ENCODE assay signal across 20 cellular contexts in the genomic region with DNA sequence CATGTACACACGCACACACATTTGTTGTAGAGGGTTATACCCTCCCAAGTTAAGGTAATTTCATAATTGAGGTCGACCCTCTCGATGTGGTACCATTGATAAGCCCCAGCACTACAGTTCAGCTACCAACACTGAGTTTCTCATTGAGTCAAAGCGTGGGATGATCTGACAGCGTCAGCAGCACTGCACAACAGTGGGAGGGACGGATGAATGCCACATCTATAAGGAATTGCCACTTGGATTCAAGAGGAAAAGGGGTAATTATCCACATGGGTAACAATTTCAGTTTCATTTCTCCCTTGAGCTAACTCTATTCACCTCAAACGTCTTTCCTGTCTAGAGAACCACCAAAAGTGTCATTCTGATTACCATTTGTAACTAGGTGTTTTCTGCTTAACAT.
"Had no signal": no experiment of that assay in that cellular context is flagged by ENCODE, and none has a peak within 500 bp of the region (broad histone marks: within the 10 kb centered on the region; RNA-seq: fewer than 3 reads in every experiment).

No MANE protein-coding gene starts in this region.

- DNase-seq: activated B cell treated with CpG ODN at 0.5 μM for 24 hours; activated CD4-positive, alpha-beta T cell treated with anti-CD3 and anti-CD28 coated beads for 4 hours; activated CD4-positive, alpha-beta T cell treated with anti-CD3 and anti-CD28 coated beads, Interleukin-2, amount 50 U/mL, for 48 hours; activated CD8-positive, alpha-beta memory T cell treated with anti-CD3 and anti-CD28 coated beads, Interleukin-2, amount 50 U/mL, for 48 hours; activated naive CD4-positive, alpha-beta T cell; activated T-cell treated with anti-CD3 and anti-CD28 coated beads, Interleukin-2, amount 50 U/mL, for 4 hours; adrenal gland; brain microvascular endothelial cell; effector CD4-positive, alpha-beta T cell; heart right ventricle; kidney; lower lobe of right lung; mesendoderm; naive thymus-derived CD4-positive, alpha-beta T cell; retina; stimulated activated CD4-positive, alpha-beta T cell treated with anti-CD3 and anti-CD28 coated beads, Interleukin-2, amount 100 ng/mL, for 48 hours; stimulated activated CD8-positive, alpha-beta memory T cell treated with anti-CD3 and anti-CD28 coated beads, Interleukin-4, amount 100 ng/mL, for 48 hours; stimulated activated naive CD4-positive, alpha-beta T cell; T1000; upper lobe of left lung had no signal

- ATAC-seq: activated T-cell treated with anti-CD3 and anti-CD28 coated beads, Interleukin-2, amount 50 U/mL, for 4 hours; heart right ventricle; lower lobe of right lung; naive thymus-derived CD4-positive, alpha-beta T cell had no signal
